ENCODE assay signal across 11 cellular contexts in genomic region chr22:22196018-22196533, GRCh38. TPM values are rescaled to one million over a fixed set of nuclear protein-coding genes. Genes with fewer than 3 reads are reported as not detected.
DNase-seq lines count a peak whose midpoint lies in the region; ATAC-seq and TF ChIP-seq lines count a peak whose summit lies in the region.
"Had no signal": no experiment of that assay in that cellular context is flagged by ENCODE, and none has a peak within 500 bp of the region (broad histone marks: within the 10 kb centered on the region; RNA-seq: fewer than 3 reads in every experiment).

No MANE protein-coding gene starts in this region.

- H3K27me3 ChIP-seq in parathyroid adenoma (ENCODE audit: control insufficient read depth, insufficient read depth, low read length) (no peaks in the 10 kb centered on the region), SJCRH30 (no peaks in the 10 kb centered on the region; the same call in 1 of the 2 replicates)

- H3K79me2 ChIP-seq in parathyroid adenoma, result no peaks in the 10 kb centered on the region

- peak overlapping the region; percentile 56 for H3K4me2 ChIP-seq in parathyroid adenoma (ENCODE audit: low read length)

- H3K9me3 ChIP-seq in parathyroid adenoma (ENCODE audit: control insufficient read depth, low read length) (no peaks in the 10 kb centered on the region), SJCRH30 (replicated peaks) (0 out of 2 replicates have a peak, but pooled peaks cover 3% of the 10 kb centered on the region)
- H3K9me3 ChIP-seq: heart left ventricle had no signal

- ATAC-seq in GM19035 (IDR thresholded peaks at IDR 0.05; ENCODE audit: unreplicated experiment) (peak; percentile 73), GM21825 (IDR thresholded peaks at IDR 0.05; ENCODE audit: unreplicated experiment) (peak; percentile 71), HG03432 (IDR thresholded peaks at IDR 0.05; ENCODE audit: unreplicated experiment) (peak; percentile 72)

- no peak for DNase-seq in HUDEP-2 (lab: John Stamatoyannopoulos, UW; ENCODE audit: unreplicated experiment in 76 of 76)
- DNase-seq in NCI-H146 treated with DMSO at 0.1 percent for 48 hours (lab: John Stamatoyannopoulos, UW; ENCODE audit: unreplicated experiment), result no peak
- no peak for DNase-seq in SJCRH30
- DNase-seq in NCI-H1436 (lab: John Stamatoyannopoulos, UW), result no peak

- peak overlapping the region; percentile 64 for H2AFZ ChIP-seq in parathyroid adenoma

- H3K36me3 ChIP-seq in parathyroid adenoma (ENCODE audit: control insufficient read depth, insufficient read depth, low read length) (no peaks in the 10 kb centered on the region), SJCRH30 (no peaks in the 10 kb centered on the region)
- H3K36me3 ChIP-seq: heart left ventricle had no signal

- H3K27ac ChIP-seq in parathyroid adenoma, result peak overlapping the region; percentile 99
- H3K27ac ChIP-seq in SJCRH30, result no peak overlapping the region
- H3K27ac ChIP-seq: heart left ventricle had no signal

- no peak for TF ChIP-seq CTCF in parathyroid adenoma (IDR thresholded peaks at IDR 0.05)

- peak overlapping the region; percentile 29 for H3K9ac ChIP-seq in parathyroid adenoma

- peak overlapping the region; percentile 49 for H3K4me3 ChIP-seq in parathyroid adenoma (ENCODE audit: low read depth, low read length)
- H3K4me3 ChIP-seq in SJCRH30, result no peak overlapping the region
- H3K4me3 ChIP-seq: heart left ventricle had no signal

- H3K4me1 ChIP-seq in parathyroid adenoma (peaks cover 28% of the 10 kb centered on the region), SJCRH30 (no peaks in the 10 kb centered on the region)
- H3K4me1 ChIP-seq: heart left ventricle had no signal

RNA-seq across cellular contexts. Expression of gene VPREB1, which starts 48.5 kb away (rescaled TPM):
- total RNA-seq in SJCRH30 (2014; rRNA removed; shearing (Covaris generic)), result not detected in 2 replicates
- total RNA-seq: activated CD4-positive, alpha-beta memory T cell treated with anti-CD3 and anti-CD28 coated beads for 36 hours; activated naive CD8-positive, alpha-beta T cell treated with anti-CD3 and anti-CD28 coated beads, Interleukin-2, amount 10 ng/mL, durations not matched to agents 7 days and 5 days; heart left ventricle had no signal
